Comparison of ENCODE assay signal across 8 cellular contexts in genomic region chr15:78077053-78077859, GRCh38. TPM values are rescaled to one million over a fixed set of nuclear protein-coding genes. Genes with fewer than 3 reads are reported as not detected.
A peak's percentile ranks its signal among the peaks of the same experiment; 100 is the strongest.
DNase-seq lines count a peak whose midpoint lies in the region; ATAC-seq and TF ChIP-seq lines count a peak whose summit lies in the region.

Gene TBC1D2B (minus strand): TSS chr15:78077711. CDS start chr15:78077652, 59 bp downstream.

- H3F3A ChIP-seq in SU-DHL-6 (ENCODE audit: insufficient read depth), result no peaks in the 10 kb centered on the region

- H3K9me3 Mint-ChIP-seq in Caco-2 (ENCODE audit: unreplicated experiment), result no peaks in the 10 kb centered on the region
- H3K9me3 Mint-ChIP-seq in activated naive CD8-positive, alpha-beta T cell treated with anti-CD3 and anti-CD28 coated beads, Interleukin-2, amount 50 U/mL, for 24 hours, result no peaks in the 10 kb centered on the region

- no peak for TF ChIP-seq CTCF in Caco-2 (IDR thresholded peaks at IDR 0.05; ENCODE audit: insufficient read depth in 1 of 2, low read depth in 1 of 2, low read length in 1 of 2, severe bottlenecking in 1 of 2, unreplicated experiment in 1 of 2)
- no peak for TF ChIP-seq CTCF in SU-DHL-6 (IDR thresholded peaks at IDR 0.05; ENCODE audit: insufficient read depth, low read length, poor library complexity, severe bottlenecking)
- TF ChIP-seq CTCF in heart right ventricle (IDR thresholded peaks at IDR 0.05), result no peak
- peak in 3 of 4 experiments; percentile 2 to 19 (median 13) for TF ChIP-seq CTCF in prostate gland (IDR thresholded peaks at IDR 0.05)
- TF ChIP-seq CTCF in uterus (IDR thresholded peaks at IDR 0.05), result peak in 3 of 4 experiments; percentile 21 to 33 (median 27)

- no peaks in the 10 kb centered on the region for H3K27me3 Mint-ChIP-seq in Caco-2 (ENCODE audit: insufficient read depth, unreplicated experiment)
- no peaks in the 10 kb centered on the region for H3K27me3 Mint-ChIP-seq in activated naive CD8-positive, alpha-beta T cell treated with anti-CD3 and anti-CD28 coated beads, Interleukin-2, amount 50 U/mL, for 24 hours

- peaks cover 6% of the 10 kb centered on the region; the same call in 1 of the 2 replicates for H3K79me2 ChIP-seq in SU-DHL-6 (ENCODE audit: insufficient read depth, low read length)

- H3K9me3 ChIP-seq in Caco-2 (no peaks in the 10 kb centered on the region), SU-DHL-6 (ENCODE audit: insufficient read depth, low read length) (no peaks in the 10 kb centered on the region), heart right ventricle (no peaks in the 10 kb centered on the region), prostate gland (no peaks in the 10 kb centered on the region), uterus (no peaks in the 10 kb centered on the region)

- peak within 1 kb of the TSS; percentile 90 for H3K4me2 ChIP-seq in SU-DHL-6 (ENCODE audit: low read depth, low read length, poor library complexity, severe bottlenecking)

- H3K36me3 Mint-ChIP-seq in Caco-2 (ENCODE audit: insufficient read depth, unreplicated experiment), result peaks cover 5% of the 10 kb centered on the region
- H3K36me3 Mint-ChIP-seq in activated naive CD8-positive, alpha-beta T cell treated with anti-CD3 and anti-CD28 coated beads, Interleukin-2, amount 50 U/mL, for 24 hours (ENCODE audit: low read depth), result peaks cover 3% of the 10 kb centered on the region

- TF ChIP-seq POLR2A in prostate gland (IDR thresholded peaks at IDR 0.05) (no peak), uterus (IDR thresholded peaks at IDR 0.05) (peak in 1 of 2 donors; percentile 35)

- H3K27me3 ChIP-seq in Caco-2 (replicated peaks; ENCODE audit: control insufficient read depth, insufficient read depth, low read length), result no peaks in the 10 kb centered on the region
- H3K27me3 ChIP-seq in SU-DHL-6 (ENCODE audit: low read length), result no peaks in the 10 kb centered on the region
- H3K27me3 ChIP-seq in heart right ventricle, result no peaks in the 10 kb centered on the region
- H3K27me3 ChIP-seq in prostate gland (replicated peaks; ENCODE audit: insufficient read depth), result no peaks in the 10 kb centered on the region
- no peaks in the 10 kb centered on the region for H3K27me3 ChIP-seq in uterus

- H3K27ac Mint-ChIP-seq in Caco-2 (ENCODE audit: unreplicated experiment), result peak within 1 kb of the TSS; percentile 85
- peak within 1 kb of the TSS; percentile 93 for H3K27ac Mint-ChIP-seq in activated naive CD8-positive, alpha-beta T cell treated with anti-CD3 and anti-CD28 coated beads, Interleukin-2, amount 50 U/mL, for 24 hours

- H3K4me3 ChIP-seq in Caco-2 (ENCODE audit: low read depth, low read length) (peak within 1 kb of the TSS; percentile 82), SU-DHL-6 (ENCODE audit: insufficient read depth, low read length, poor library complexity, severe bottlenecking) (peak within 1 kb of the TSS; percentile 86), heart right ventricle (peak within 1 kb of the TSS; percentile 54 to 97 (median 83)), prostate gland (peak within 1 kb of the TSS; percentile 74 to 87), uterus (peak within 1 kb of the TSS; percentile 41 to 96)

- H3K4me1 ChIP-seq in Caco-2, result peaks cover 9% of the 10 kb centered on the region; the same call in 1 of the 2 replicates
- peaks cover 7 to 63% (median 35%) of the 10 kb centered on the region in 9 donors for H3K4me1 ChIP-seq in heart right ventricle
- H3K4me1 ChIP-seq in prostate gland (replicated peaks), result peaks cover 28% of the 10 kb centered on the region
- H3K4me1 ChIP-seq in uterus, result peaks cover 0 to 2% of the 10 kb centered on the region in 2 donors

- intact Hi-C loops in Caco-2 (cut with micrococcal nuclease; ENCODE audit: unreplicated experiment), result loop anchor here (1.0 kb wide), 2 partner anchors 11 to 31 kb away; no protein-coding TSS in a partner anchor
- intact Hi-C loops in heart right ventricle (cut with DNase I), result loop anchor here in 5 of 10 donors (2.0 to 10.0 kb wide), 6 partner anchors 28 to 72 kb away; no protein-coding TSS in a partner anchor
- intact Hi-C loops in prostate gland (cut with DNase I), result loop anchor here (5.0 kb wide), 2 partner anchors 45 to 70 kb away; no protein-coding TSS in a partner anchor
- intact Hi-C loops in uterus (cut with DNase I; ENCODE audit: low total_unique reads), result loop anchor here (10.0 kb wide), 1 partner anchor 72 kb away; no protein-coding TSS in a partner anchor

- H3K27ac ChIP-seq in SU-DHL-6 (ENCODE audit: low read depth, low read length) (no peak within 1 kb of the TSS), heart right ventricle (peak within 1 kb of the TSS; percentile 59 to 96 (median 88)), prostate gland (peak within 1 kb of the TSS; percentile 86 to 89), uterus (peak within 1 kb of the TSS; percentile 88 to 95)

- CTCF ChIA-PET in Caco-2 (lab: Charles Lee), result interaction anchor here (1.3 kb wide), 1 partner anchor 31 kb away, joined by 3 read pairs; no protein-coding TSS in a partner anchor

- peak within 1 kb of the TSS; percentile 89 for H3K4me3 Mint-ChIP-seq in Caco-2 (ENCODE audit: unreplicated experiment)
- peak within 1 kb of the TSS; percentile 98 for H3K4me3 Mint-ChIP-seq in activated naive CD8-positive, alpha-beta T cell treated with anti-CD3 and anti-CD28 coated beads, Interleukin-2, amount 50 U/mL, for 24 hours

- peak within 1 kb of the TSS; percentile 71 for H3K9ac ChIP-seq in SU-DHL-6 (ENCODE audit: low read length)

- no peaks in the 10 kb centered on the region for H3K9me2 ChIP-seq in SU-DHL-6 (replicated peaks; ENCODE audit: insufficient read depth, low read length)

- no peaks in the 10 kb centered on the region for H4K20me1 ChIP-seq in SU-DHL-6 (ENCODE audit: low read depth, low read length)

- peak; percentile 68 for ATAC-seq in GM21360 (IDR thresholded peaks at IDR 0.05; ENCODE audit: unreplicated experiment)
- peak; percentile 73 for ATAC-seq in activated naive CD8-positive, alpha-beta T cell treated with anti-CD3 and anti-CD28 coated beads, Interleukin-2, amount 50 U/mL, for 24 hours
- ATAC-seq in heart right ventricle, result peak; percentile 43 to 79 (median 70)

- POLR2A ChIA-PET in Caco-2 (lab: Charles Lee), result no interaction called here

- DNase-seq in Caco-2, result peak; percentile 57 to 72
- DNase-seq in HuH-7 (ENCODE audit: low spot score), result peak; percentile 73
- peak; percentile 77 for DNase-seq in activated naive CD8-positive, alpha-beta T cell treated with anti-CD3 and anti-CD28 coated beads, Interleukin-2, amount 50 U/mL, for 24 hours
- DNase-seq in heart right ventricle, result peak in 1 of 2 donors; percentile 78
- peak; percentile 60 for DNase-seq in prostate gland (ENCODE audit: low spot score)
- DNase-seq in uterus, result peak; percentile 58 to 69

- H3K4me1 Mint-ChIP-seq in Caco-2 (ENCODE audit: low read depth, unreplicated experiment), result peaks cover 8% of the 10 kb centered on the region
- H3K4me1 Mint-ChIP-seq in activated naive CD8-positive, alpha-beta T cell treated with anti-CD3 and anti-CD28 coated beads, Interleukin-2, amount 50 U/mL, for 24 hours, result peaks cover 46% of the 10 kb centered on the region

- H3K36me3 ChIP-seq in Caco-2 (ENCODE audit: control insufficient read depth, insufficient read depth, low read length), result no peaks in the 10 kb centered on the region
- no peaks in the 10 kb centered on the region for H3K36me3 ChIP-seq in SU-DHL-6 (ENCODE audit: low read length)
- no peaks in the 10 kb centered on the region for H3K36me3 ChIP-seq in heart right ventricle
- H3K36me3 ChIP-seq in prostate gland, result no peaks in the 10 kb centered on the region
- H3K36me3 ChIP-seq in uterus, result no peaks in the 10 kb centered on the region

- 1 to 2% methylated on average over 49 to 104 of the region's 104 CpGs for WGBS in heart right ventricle, 2 donors
- WGBS in prostate gland, result under 1% methylated on average over 83 of the region's 104 CpGs

- BruUV-seq in Caco-2 (replicated peaks; lab: Mats Ljungman, UMichigan), result no TSS peak

- H2AFZ ChIP-seq in SU-DHL-6 (ENCODE audit: low read depth, low read length, severe bottlenecking), result peak within 1 kb of the TSS; percentile 88

RNA-seq across cellular contexts. Expression of gene TBC1D2B, which starts in this region (rescaled TPM):
- total RNA-seq in Caco-2 (2022) (18.3 and 19.1 TPM in 2 replicates), heart right ventricle (10 to 100 TPM in 5 of 10 donors, 1 to 10 TPM in 5; 6.3 to 20.8 (median 10.0) TPM), prostate gland (10 to 100 TPM; 21.5 to 49.5 TPM), uterus (10 to 100 TPM; 27.7 to 89.0 (median 57.9) TPM)
- polyA plus RNA-seq in heart right ventricle, result 1 to 10 TPM; 4.7 to 7.6 TPM

Comparison
In these comparisons a context has a peak if more than half of its experiments do, and no peak if none do; other contexts are left out.
1. CTCF ChIP-seq: peak in prostate gland (3 of 4) and uterus (3 of 4); none in Caco-2 (0 of 2), SU-DHL-6 (single experiment) and heart right ventricle (0 of 9).
2. Peak in every context shown above with its lines, with median percentiles within 50 percentile points of each other: H3K4me3 ChIP-seq and ATAC-seq.